Comparison of ENCODE assay signal across 10 cellular contexts in the genomic region with DNA sequence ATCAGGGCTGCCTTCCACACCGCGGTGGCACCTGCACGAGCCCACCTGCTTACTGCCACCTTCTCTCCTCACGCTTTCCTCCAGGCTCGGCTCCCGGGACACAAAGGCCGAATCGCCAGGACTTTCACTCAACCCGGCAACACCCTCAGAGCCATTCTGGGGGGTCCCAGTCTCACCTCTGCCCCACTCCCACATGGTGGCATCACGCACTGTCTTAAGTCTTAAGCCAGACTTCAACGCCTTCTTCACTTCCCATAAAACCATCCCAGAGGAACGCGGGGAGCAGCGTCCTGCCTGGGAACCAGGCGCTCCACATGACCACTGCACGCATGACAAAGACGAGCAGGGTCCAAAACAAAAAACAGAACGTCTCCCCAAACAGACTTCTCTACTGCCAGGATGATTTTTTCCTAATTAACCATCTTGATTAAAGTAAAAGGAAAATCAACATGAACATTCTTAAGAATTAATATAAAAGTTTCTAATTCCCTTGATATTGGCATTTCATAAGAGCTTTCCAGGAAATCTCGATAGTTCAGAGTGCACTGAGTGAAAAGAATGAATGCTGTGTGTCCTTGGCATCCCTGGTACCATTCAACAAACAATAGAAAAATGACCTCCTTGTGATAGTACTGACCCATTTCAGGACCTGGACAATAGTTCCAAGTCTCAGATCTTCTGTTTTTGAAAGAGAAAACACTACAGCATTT. TPM values are rescaled to one million over a fixed set of nuclear protein-coding genes. Genes with fewer than 3 reads are reported as not detected.
DNase-seq lines count a peak whose midpoint lies in the region; TF ChIP-seq lines count a peak whose summit lies in the region.
"Had no signal": no experiment of that assay in that cellular context is flagged by ENCODE, and none has a peak within 500 bp of the region (broad histone marks: within the 10 kb centered on the region; RNA-seq: fewer than 3 reads in every experiment).

No MANE protein-coding gene starts in this region.

- H3K36me3 Mint-ChIP-seq in endothelial cell (ENCODE audit: low read depth, unreplicated experiment) = peaks cover 19% of the 10 kb centered on the region

- H3K9me2 ChIP-seq in Loucy (replicated peaks; ENCODE audit: low read depth, low read length) = no peaks in the 10 kb centered on the region

- peaks cover 68% of the 10 kb centered on the region for H3K79me2 ChIP-seq in Loucy (ENCODE audit: insufficient read depth, low read length)

- peak overlapping the region; percentile 97 for H3K4me2 ChIP-seq in Loucy (ENCODE audit: low read depth, low read length, poor library complexity, severe bottlenecking)

- H3K4me3 Mint-ChIP-seq in endothelial cell (ENCODE audit: unreplicated experiment) = peak overlapping the region; percentile 82

- H4K20me1 ChIP-seq in Loucy (ENCODE audit: insufficient read depth, low read length, poor library complexity, severe bottlenecking) = peaks cover 51% of the 10 kb centered on the region

- H3K9me3 Mint-ChIP-seq in endothelial cell (ENCODE audit: unreplicated experiment) = no peaks in the 10 kb centered on the region

- H3K4me3 ChIP-seq in Loucy (ENCODE audit: low read length, poor library complexity, severe bottlenecking) = peak overlapping the region; percentile 95

- DNase-seq in endothelial cell (ENCODE audit: low spot score) (no peak), pons (ENCODE audit: low spot score) (peak; percentile 84), iPS-NIHi11 (ENCODE audit: low spot score) (no peak), T-helper 9 cell (no peak), NCI-H1105 (lab: John Stamatoyannopoulos, UW) (no peak)
- DNase-seq in stimulated activated CD4-positive, alpha-beta T cell treated with anti-CD3 and anti-CD28 coated beads, Interleukin-1b, Interleukin-23, amount 100 ng/mL, for 48 hours = no peak
- DNase-seq: NCI-H748 treated with DMSO at 0.1 percent for 48 hours had no signal

- H3K9me3 ChIP-seq in Loucy (ENCODE audit: insufficient read depth, low read depth, low read length) = no peaks in the 10 kb centered on the region
- H3K9me3 ChIP-seq: Caco-2 had no signal

- H3K27me3 ChIP-seq in Loucy (ENCODE audit: insufficient read depth, low read length, poor library complexity, severe bottlenecking) = no peaks in the 10 kb centered on the region

- H2AFZ ChIP-seq in Loucy (ENCODE audit: low read length) = no peak overlapping the region

- peak overlapping the region; percentile 87 for H3K27ac Mint-ChIP-seq in endothelial cell (ENCODE audit: unreplicated experiment)

- no peak for TF ChIP-seq CTCF in C4-2B (conservative IDR thresholded peaks at IDR 0.05)
- no peak for TF ChIP-seq CTCF in Loucy (conservative IDR thresholded peaks at IDR 0.05; ENCODE audit: low read length)
- TF ChIP-seq CTCF in endothelial cell (IDR thresholded peaks at IDR 0.05; ENCODE audit: unreplicated experiment) = no peak

- no peaks in the 10 kb centered on the region for H3K36me3 ChIP-seq in Loucy (ENCODE audit: insufficient read depth, low read length)

- H3K9ac ChIP-seq in Loucy (ENCODE audit: low read depth, low read length, poor library complexity, severe bottlenecking) = peak overlapping the region; percentile 96

- no peaks in the 10 kb centered on the region for H3F3A ChIP-seq in Loucy (ENCODE audit: low read depth)

- peaks cover 14% of the 10 kb centered on the region for H3K27me3 Mint-ChIP-seq in endothelial cell (ENCODE audit: unreplicated experiment)

- peaks cover 35% of the 10 kb centered on the region for H3K4me1 Mint-ChIP-seq in endothelial cell (ENCODE audit: unreplicated experiment)

- H3K4me1 ChIP-seq in Loucy (ENCODE audit: insufficient read depth, low read length, poor library complexity, severe bottlenecking) = peaks cover 48% of the 10 kb centered on the region

- H3K27ac ChIP-seq in C4-2B = peak overlapping the region; percentile 98

RNA-seq across cellular contexts. Expression of a gene that starts 2.6 kb away (rescaled TPM):
- 81.6 TPM for total RNA-seq in endothelial cell (ENCODE audit: unreplicated experiment)

RNA-seq across cellular contexts. Expression of a gene that starts 17.0 kb away (rescaled TPM):
- total RNA-seq in endothelial cell (ENCODE audit: unreplicated experiment) = 0.26 TPM

RNA-seq across cellular contexts. Expression of a gene that starts 27.2 kb away (rescaled TPM):
- total RNA-seq in endothelial cell (ENCODE audit: unreplicated experiment) = 12.6 TPM
